1 cellular context compared by ENCODE assay signal in the genomic region with DNA sequence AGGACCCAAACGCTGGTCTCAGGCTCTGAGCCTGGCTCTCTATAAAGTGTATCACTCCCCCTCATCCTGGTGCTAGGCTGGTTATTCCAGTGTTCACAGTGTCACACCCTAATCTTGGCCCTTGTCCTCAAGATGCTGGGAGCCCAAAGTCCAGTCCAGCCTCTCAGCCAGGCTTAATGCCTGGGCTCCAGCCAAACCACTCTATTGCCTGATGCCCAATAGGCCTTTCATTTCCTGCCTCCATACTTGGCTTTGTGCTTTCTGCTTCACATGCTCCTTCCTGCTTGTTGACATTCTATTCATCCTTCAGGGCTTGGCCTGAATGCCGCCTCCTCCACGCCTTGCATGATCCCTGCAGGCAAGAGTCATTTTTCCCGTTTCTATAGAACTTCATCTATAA.
TF ChIP-seq lines count a peak whose summit lies in the region.

No MANE protein-coding gene starts in this region.

TF ChIP-seq in K562, 482 proteins besides CTCF, POLR2A, EP300 and RAD21:
- no peak for TF ChIP-seq TEAD4 (IDR thresholded peaks at IDR 0.05; ENCODE audit: low read length)
- TF ChIP-seq TEAD4 (CRISPR knock-in tag; IDR thresholded peaks at IDR 0.05; ENCODE audit: borderline replicate concordance): 0 out of 2 replicates have a peak, but pooled peaks have one; percentile 43
- TF ChIP-seq, protein P1, sequence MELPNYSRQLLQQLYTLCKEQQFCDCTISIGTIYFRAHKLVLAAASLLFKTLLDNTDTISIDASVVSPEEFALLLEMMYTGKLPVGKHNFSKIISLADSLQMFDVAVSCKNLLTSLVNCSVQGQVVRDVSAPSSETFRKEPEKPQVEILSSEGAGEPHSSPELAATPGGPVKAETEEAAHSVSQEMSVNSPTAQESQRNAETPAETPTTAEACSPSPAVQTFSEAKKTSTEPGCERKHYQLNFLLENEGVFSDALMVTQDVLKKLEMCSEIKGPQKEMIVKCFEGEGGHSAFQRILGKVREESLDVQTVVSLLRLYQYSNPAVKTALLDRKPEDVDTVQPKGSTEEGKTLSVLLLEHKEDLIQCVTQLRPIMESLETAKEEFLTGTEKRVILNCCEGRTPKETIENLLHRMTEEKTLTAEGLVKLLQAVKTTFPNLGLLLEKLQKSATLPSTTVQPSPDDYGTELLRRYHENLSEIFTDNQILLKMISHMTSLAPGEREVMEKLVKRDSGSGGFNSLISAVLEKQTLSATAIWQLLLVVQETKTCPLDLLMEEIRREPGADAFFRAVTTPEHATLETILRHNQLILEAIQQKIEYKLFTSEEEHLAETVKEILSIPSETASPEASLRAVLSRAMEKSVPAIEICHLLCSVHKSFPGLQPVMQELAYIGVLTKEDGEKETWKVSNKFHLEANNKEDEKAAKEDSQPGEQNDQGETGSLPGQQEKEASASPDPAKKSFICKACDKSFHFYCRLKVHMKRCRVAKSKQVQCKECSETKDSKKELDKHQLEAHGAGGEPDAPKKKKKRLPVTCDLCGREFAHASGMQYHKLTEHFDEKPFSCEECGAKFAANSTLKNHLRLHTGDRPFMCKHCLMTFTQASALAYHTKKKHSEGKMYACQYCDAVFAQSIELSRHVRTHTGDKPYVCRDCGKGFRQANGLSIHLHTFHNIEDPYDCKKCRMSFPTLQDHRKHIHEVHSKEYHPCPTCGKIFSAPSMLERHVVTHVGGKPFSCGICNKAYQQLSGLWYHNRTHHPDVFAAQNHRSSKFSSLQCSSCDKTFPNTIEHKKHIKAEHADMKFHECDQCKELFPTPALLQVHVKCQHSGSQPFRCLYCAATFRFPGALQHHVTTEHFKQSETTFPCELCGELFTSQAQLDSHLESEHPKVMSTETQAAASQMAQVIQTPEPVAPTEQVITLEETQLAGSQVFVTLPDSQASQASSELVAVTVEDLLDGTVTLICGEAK (IDR thresholded peaks at IDR 0.05): no peak
- TF ChIP-seq, protein P1 (CRISPR knock-in tag; IDR thresholded peaks at IDR 0.05): no peak
